Comparison of ENCODE assay signal across 15 cellular contexts in genomic region chr20:63982937-63983336, GRCh38. TPM values are rescaled to one million over a fixed set of nuclear protein-coding genes. Genes with fewer than 3 reads are reported as not detected.
DNase-seq lines count a peak whose midpoint lies in the region; ATAC-seq, FAIRE-seq and TF ChIP-seq lines count a peak whose summit lies in the region.
"Had no signal": no experiment of that assay in that cellular context is flagged by ENCODE, and none has a peak within 500 bp of the region (broad histone marks: within the 10 kb centered on the region; RNA-seq: fewer than 3 reads in every experiment).

No MANE protein-coding gene starts in this region.

- TF ChIP-seq RAD21 in HepG2 (CRISPR knock-in tag; IDR thresholded peaks at IDR 0.05): no peak

- H3K36me3 Mint-ChIP-seq in endothelial cell (ENCODE audit: low read depth, unreplicated experiment): peaks cover 27% of the 10 kb centered on the region

- FAIRE-seq in HepG2 (lab: Jason Lieb, UNC): no peak
- FAIRE-seq: kidney, TTC549 had no signal

- H3K27me3 ChIP-seq in HepG2 (ENCODE audit: control insufficient read depth in 1 of 2, insufficient read depth in 2 of 2, low read length in 2 of 2) (no peaks in the 10 kb centered on the region; a peak in 1 of 5 replicates), right lobe of liver (no peaks in the 10 kb centered on the region)
- H3K27me3 ChIP-seq: heart right ventricle had no signal

- WGBS in HepG2 (ENCODE audit: low lambda C conversion rate): 96% methylated on average over 14 of the region's 14 CpGs
- 81% methylated on average over 5 of the region's 14 CpGs for WGBS in right lobe of liver (ENCODE audit: insufficient coverage, low coverage, low lambda C conversion rate, missing lambda C conversion rate)

- POLR2A ChIA-PET in HepG2 (lab: Yijun Ruan, JAX): interaction anchor here (4.7 kb wide), 1 partner anchor 54 kb away, joined by 41 read pairs; the partner anchor contains the start of gene C20orf204

- H3K4me3 ChIP-seq in HepG2 (replicated peaks in 1 of 3; ENCODE audit: insufficient read depth in 1 of 3, low read depth in 2 of 3, low read length in 3 of 3) (no peak overlapping the region), right lobe of liver (no peak overlapping the region)
- H3K4me3 ChIP-seq: heart right ventricle, thoracic aorta had no signal

- H3K4me1 Mint-ChIP-seq in endothelial cell (ENCODE audit: unreplicated experiment): peaks cover 28% of the 10 kb centered on the region
- peaks cover 51% of the 10 kb centered on the region for H3K4me1 Mint-ChIP-seq in stimulated activated naive CD8-positive, alpha-beta T cell treated with anti-CD3 and anti-CD28 coated beads, Interleukin-15, amount 100 ng/mL, for 72 hours

- peaks cover 10% of the 10 kb centered on the region for H3K27me3 Mint-ChIP-seq in endothelial cell (ENCODE audit: unreplicated experiment)
- H3K27me3 Mint-ChIP-seq in stimulated activated naive CD8-positive, alpha-beta T cell treated with anti-CD3 and anti-CD28 coated beads, Interleukin-15, amount 100 ng/mL, for 72 hours: no peaks in the 10 kb centered on the region

- no peak overlapping the region for H3K27ac Mint-ChIP-seq in endothelial cell (ENCODE audit: unreplicated experiment)
- no peak overlapping the region for H3K27ac Mint-ChIP-seq in stimulated activated naive CD8-positive, alpha-beta T cell treated with anti-CD3 and anti-CD28 coated beads, Interleukin-15, amount 100 ng/mL, for 72 hours

- CTCF ChIA-PET in HepG2 (lab: Yijun Ruan, JAX; ENCODE audit: low intra/inter-chr PET ratio, low total read pairs): no interaction called here

- H2AFZ ChIP-seq in HepG2 (ENCODE audit: low read length): no peak overlapping the region

- no peak overlapping the region; the same call in 1 of the 2 replicates for H3K9ac ChIP-seq in HepG2 (ENCODE audit: insufficient read depth, low read depth, low read length)

- H3K4me2 ChIP-seq in HepG2 (ENCODE audit: low read depth, low read length): peak overlapping the region; percentile 99; the same call in 1 of the 2 replicates

- no peak for TF ChIP-seq POLR2A in HepG2 (IDR thresholded peaks at IDR 0.05; ENCODE audit: insufficient read depth in 1 of 2, low read depth in 2 of 2, low read length in 2 of 2)
- no peak for TF ChIP-seq POLR2A in right lobe of liver (IDR thresholded peaks at IDR 0.05)

- peaks cover 22 to 50% of the 10 kb centered on the region in 2 experiments for H3K36me3 ChIP-seq in HepG2 (replicated peaks in 1 of 2; ENCODE audit: control insufficient read depth in 1 of 2, insufficient read depth in 2 of 2, low read length in 2 of 2)
- H3K36me3 ChIP-seq in right lobe of liver: peaks cover 0 to 31% (median 8%) of the 10 kb centered on the region in 4 donors

- no peaks in the 10 kb centered on the region for H3K9me3 Mint-ChIP-seq in endothelial cell (ENCODE audit: unreplicated experiment)
- H3K9me3 Mint-ChIP-seq in stimulated activated naive CD8-positive, alpha-beta T cell treated with anti-CD3 and anti-CD28 coated beads, Interleukin-15, amount 100 ng/mL, for 72 hours: no peaks in the 10 kb centered on the region

- peaks cover 27% of the 10 kb centered on the region for H3K79me2 ChIP-seq in HepG2 (ENCODE audit: insufficient read depth, low read length)

- in situ Hi-C loops in HepG2 (cut with HindIII; ENCODE audit: extremely low pct_ligation_motif_present, low pct_unique_long_range_greater_than_20kb): loop anchor here (5.0 kb wide), 1 partner anchor 39 kb away; no protein-coding TSS in a partner anchor

- TF ChIP-seq CTCF in HepG2 (CRISPR knock-in tag; IDR thresholded peaks at IDR 0.05) (no peak), right lobe of liver (IDR thresholded peaks at IDR 0.05) (no peak), VCaP (conservative IDR thresholded peaks at IDR 0.05) (no peak), endothelial cell (IDR thresholded peaks at IDR 0.05; ENCODE audit: unreplicated experiment) (no peak)

- DNase-seq in HepG2 (ENCODE audit: low spot score) (no peak), right lobe of liver (no peak), endothelial cell (ENCODE audit: low spot score) (no peak)
- no peak for DNase-seq in stimulated activated naive CD8-positive, alpha-beta T cell treated with anti-CD3 and anti-CD28 coated beads, Interleukin-15, amount 100 ng/mL, for 72 hours
- DNase-seq: activated CD8-positive, alpha-beta memory T cell treated with anti-CD3 and anti-CD28 coated beads, Interleukin-2, amount 50 U/mL, for 48 hours; aorta; heart right ventricle; kidney; SHP77 treated with DMSO at 0.1 percent for 48 hours had no signal

- H3K4me1 ChIP-seq in HepG2 (ENCODE audit: insufficient read depth, low read length): peaks cover 34% of the 10 kb centered on the region
- peaks cover 0 to 23% (median 12%) of the 10 kb centered on the region in 4 donors for H3K4me1 ChIP-seq in right lobe of liver

- H3K4me3 Mint-ChIP-seq in endothelial cell (ENCODE audit: unreplicated experiment): peak overlapping the region; percentile 16
- H3K4me3 Mint-ChIP-seq in stimulated activated naive CD8-positive, alpha-beta T cell treated with anti-CD3 and anti-CD28 coated beads, Interleukin-15, amount 100 ng/mL, for 72 hours: peak overlapping the region; percentile 29 to 97

- no peak for ATAC-seq in HepG2
- ATAC-seq in right lobe of liver: no peak
- ATAC-seq in stimulated activated naive CD8-positive, alpha-beta T cell treated with anti-CD3 and anti-CD28 coated beads, Interleukin-15, amount 100 ng/mL, for 72 hours: no peak
- no peak for ATAC-seq in GM21390 (IDR thresholded peaks at IDR 0.05; ENCODE audit: unreplicated experiment)
- no peak for ATAC-seq in GM21526 (IDR thresholded peaks at IDR 0.05; ENCODE audit: low FRiP score, unreplicated experiment)
- ATAC-seq in GM19023 (IDR thresholded peaks at IDR 0.05; ENCODE audit: unreplicated experiment): no peak
- ATAC-seq: heart right ventricle had no signal

- TF ChIP-seq EP300 in HepG2 (IDR thresholded peaks at IDR 0.05; ENCODE audit: low read depth in 2 of 2, low read length in 2 of 2) (no peak), HepG2 (CRISPR knock-in tag; IDR thresholded peaks at IDR 0.05; ENCODE audit: borderline replicate concordance) (no peak)

- no peak overlapping the region for H3K27ac ChIP-seq in HepG2 (ENCODE audit: extremely low read length, insufficient read depth, low read length)
- H3K27ac ChIP-seq in right lobe of liver: no peak overlapping the region
- H3K27ac ChIP-seq in VCaP: peak overlapping the region; percentile 100; the same call in 1 of the 2 replicates
- H3K27ac ChIP-seq: heart right ventricle, thoracic aorta had no signal

- H3K9me3 ChIP-seq in HepG2 (ENCODE audit: low read length) (no peaks in the 10 kb centered on the region), right lobe of liver (no peaks in the 10 kb centered on the region)
- H3K9me3 ChIP-seq: heart right ventricle, thoracic aorta had no signal

- BruUV-seq in HepG2 (replicated peaks; lab: Mats Ljungman, UMichigan): no TSS peak

- intact Hi-C loops in HepG2 (cut with micrococcal nuclease; ENCODE audit: unreplicated experiment): no loop called here
- intact Hi-C loops in right lobe of liver (cut with DNase I): no loop called here

- H4K20me1 ChIP-seq in HepG2 (ENCODE audit: insufficient read depth, low read length): peaks cover 3% of the 10 kb centered on the region; the same call in 1 of the 2 replicates

RNA-seq across cellular contexts. Expression of gene PRPF6, which starts 2.0 kb away (rescaled TPM):
- total RNA-seq in HepG2 (2016; rRNA removed; fragmentation: Illumina TruSeq; extraction: Trizol): 101 and 127 TPM in 2 replicates
- 28.1 and 30.5 TPM in 2 replicates for total RNA-seq in HepG2 (2016; cell fraction: cytosol; rRNA removed; fragmentation: Illumina TruSeq; extraction: Trizol; ENCODE audit: low read depth)
- total RNA-seq in HepG2 (2016; cell fraction: insoluble cytoplasmic fraction; rRNA removed; fragmentation: Illumina TruSeq; extraction: Trizol): 101 and 116 TPM in 2 replicates
- total RNA-seq in HepG2 (2016; cell fraction: membrane; rRNA removed; fragmentation: Illumina TruSeq; extraction: Trizol): 51.1 and 54.9 TPM in 2 replicates
- total RNA-seq in HepG2 (2016; cell fraction: nucleus; rRNA removed; fragmentation: Illumina TruSeq; extraction: Trizol): 68.1 and 77.4 TPM in 2 replicates
- 63.7 and 65.3 TPM in 2 replicates for polyA plus RNA-seq in HepG2 (2011; rRNA removed)
- 58.9 and 67.6 TPM in 2 replicates for polyA plus RNA-seq in HepG2 (2011; cell fraction: cytosol; rRNA removed)
- 82.2 and 84.5 TPM in 2 replicates for polyA plus RNA-seq in HepG2 (2011; cell fraction: nucleus; rRNA removed)
- 79.5 and 80.7 TPM in 2 replicates for polyA plus RNA-seq in HepG2 (2012)
- polyA plus RNA-seq in HepG2 (2016; cell fraction: cytosol; fragmentation: Illumina TruSeq; extraction: Trizol; ENCODE audit: low read depth): 41.2 and 42.1 TPM in 2 replicates
- polyA plus RNA-seq in HepG2 (2016; cell fraction: insoluble cytoplasmic fraction; fragmentation: Illumina TruSeq; extraction: Trizol; ENCODE audit: low read depth): 130 and 149 TPM in 2 replicates
- polyA plus RNA-seq in HepG2 (2016; cell fraction: membrane; fragmentation: Illumina TruSeq; extraction: Trizol; ENCODE audit: low read depth): 56.1 and 60.4 TPM in 2 replicates
- polyA plus RNA-seq in HepG2 (2016; cell fraction: nucleus; fragmentation: Illumina TruSeq; extraction: Trizol; ENCODE audit: insufficient read depth, low read depth): 122 TPM in 2 replicates
- polyA minus RNA-seq in HepG2 (2011; rRNA and poly(A)+ RNA removed; ENCODE audit: low replicate concordance): 50.1 and 75.7 TPM in 2 replicates
- polyA minus RNA-seq in HepG2 (2011; cell fraction: cytosol; rRNA and poly(A)+ RNA removed): 46.1 and 51.9 TPM in 2 replicates
- polyA minus RNA-seq in HepG2 (2011; cell fraction: nucleus; rRNA and poly(A)+ RNA removed): 44.4 and 50.5 TPM in 2 replicates
- 10 to 100 TPM; 21.7 to 28.9 (median 24.4) TPM for total RNA-seq in right lobe of liver
- total RNA-seq in endothelial cell (ENCODE audit: unreplicated experiment): 73.4 TPM

RNA-seq across cellular contexts. Expression of gene SAMD10, which starts 3.5 kb away (rescaled TPM):
- total RNA-seq in HepG2 (2016; rRNA removed; fragmentation: Illumina TruSeq; extraction: Trizol): 5.1 and 6.1 TPM in 2 replicates
- total RNA-seq in HepG2 (2016; cell fraction: cytosol; rRNA removed; fragmentation: Illumina TruSeq; extraction: Trizol; ENCODE audit: low read depth): 3.8 and 3.9 TPM in 2 replicates
- total RNA-seq in HepG2 (2016; cell fraction: insoluble cytoplasmic fraction; rRNA removed; fragmentation: Illumina TruSeq; extraction: Trizol): 4.7 and 6.8 TPM in 2 replicates
- total RNA-seq in HepG2 (2016; cell fraction: membrane; rRNA removed; fragmentation: Illumina TruSeq; extraction: Trizol): 7.9 and 9.1 TPM in 2 replicates
- total RNA-seq in HepG2 (2016; cell fraction: nucleus; rRNA removed; fragmentation: Illumina TruSeq; extraction: Trizol): 5.9 and 6.0 TPM in 2 replicates
- polyA plus RNA-seq in HepG2 (2011; rRNA removed): 11.0 and 11.8 TPM in 2 replicates
- 5.2 and 8.8 TPM in 2 replicates for polyA plus RNA-seq in HepG2 (2011; cell fraction: cytosol; rRNA removed)
- 51.4 and 63.7 TPM in 2 replicates for polyA plus RNA-seq in HepG2 (2011; cell fraction: nucleus; rRNA removed)
- polyA plus RNA-seq in HepG2 (2012): 6.2 and 8.9 TPM in 2 replicates
- 8.7 and 9.1 TPM in 2 replicates for polyA plus RNA-seq in HepG2 (2016; cell fraction: cytosol; fragmentation: Illumina TruSeq; extraction: Trizol; ENCODE audit: low read depth)
- 8.4 and 12.7 TPM in 2 replicates for polyA plus RNA-seq in HepG2 (2016; cell fraction: insoluble cytoplasmic fraction; fragmentation: Illumina TruSeq; extraction: Trizol; ENCODE audit: low read depth)
- 15.2 and 15.4 TPM in 2 replicates for polyA plus RNA-seq in HepG2 (2016; cell fraction: membrane; fragmentation: Illumina TruSeq; extraction: Trizol; ENCODE audit: low read depth)
- 20.5 and 24.8 TPM in 2 replicates for polyA plus RNA-seq in HepG2 (2016; cell fraction: nucleus; fragmentation: Illumina TruSeq; extraction: Trizol; ENCODE audit: insufficient read depth, low read depth)
- polyA minus RNA-seq in HepG2 (2011; rRNA and poly(A)+ RNA removed; ENCODE audit: low replicate concordance): 3.7 and 5.9 TPM in 2 replicates
- 4.8 and 6.0 TPM in 2 replicates for polyA minus RNA-seq in HepG2 (2011; cell fraction: cytosol; rRNA and poly(A)+ RNA removed)
- polyA minus RNA-seq in HepG2 (2011; cell fraction: nucleus; rRNA and poly(A)+ RNA removed): 3.3 and 4.0 TPM in 2 replicates
- 1 to 10 TPM; 2.7 to 6.7 (median 3.5) TPM for total RNA-seq in right lobe of liver
- total RNA-seq in endothelial cell (ENCODE audit: unreplicated experiment): 5.0 TPM

RNA-seq across cellular contexts. Expression of gene ZNF512B, which starts 13.2 kb away (rescaled TPM):
- 22.0 and 30.6 TPM in 2 replicates for total RNA-seq in HepG2 (2016; rRNA removed; fragmentation: Illumina TruSeq; extraction: Trizol)
- 2.9 and 3.3 TPM in 2 replicates for total RNA-seq in HepG2 (2016; cell fraction: cytosol; rRNA removed; fragmentation: Illumina TruSeq; extraction: Trizol; ENCODE audit: low read depth)
- total RNA-seq in HepG2 (2016; cell fraction: insoluble cytoplasmic fraction; rRNA removed; fragmentation: Illumina TruSeq; extraction: Trizol): 19.4 and 31.9 TPM in 2 replicates
- 12.6 and 13.7 TPM in 2 replicates for total RNA-seq in HepG2 (2016; cell fraction: membrane; rRNA removed; fragmentation: Illumina TruSeq; extraction: Trizol)
- 28.0 and 32.8 TPM in 2 replicates for total RNA-seq in HepG2 (2016; cell fraction: nucleus; rRNA removed; fragmentation: Illumina TruSeq; extraction: Trizol)
- polyA plus RNA-seq in HepG2 (2011; rRNA removed): 11.5 and 16.4 TPM in 2 replicates
- 9.0 and 12.7 TPM in 2 replicates for polyA plus RNA-seq in HepG2 (2011; cell fraction: cytosol; rRNA removed)
- 106 and 141 TPM in 2 replicates for polyA plus RNA-seq in HepG2 (2011; cell fraction: nucleus; rRNA removed)
- 23.5 and 23.8 TPM in 2 replicates for polyA plus RNA-seq in HepG2 (2012)
- polyA plus RNA-seq in HepG2 (2016; cell fraction: cytosol; fragmentation: Illumina TruSeq; extraction: Trizol; ENCODE audit: low read depth): 2.1 and 2.2 TPM in 2 replicates
- polyA plus RNA-seq in HepG2 (2016; cell fraction: insoluble cytoplasmic fraction; fragmentation: Illumina TruSeq; extraction: Trizol; ENCODE audit: low read depth): 23.5 and 28.8 TPM in 2 replicates
- 8.1 and 9.6 TPM in 2 replicates for polyA plus RNA-seq in HepG2 (2016; cell fraction: membrane; fragmentation: Illumina TruSeq; extraction: Trizol; ENCODE audit: low read depth)
- polyA plus RNA-seq in HepG2 (2016; cell fraction: nucleus; fragmentation: Illumina TruSeq; extraction: Trizol; ENCODE audit: insufficient read depth, low read depth): 109 and 115 TPM in 2 replicates
- polyA minus RNA-seq in HepG2 (2011; rRNA and poly(A)+ RNA removed; ENCODE audit: low replicate concordance): 5.2 and 21.4 TPM in 2 replicates
- polyA minus RNA-seq in HepG2 (2011; cell fraction: cytosol; rRNA and poly(A)+ RNA removed): 14.0 and 14.8 TPM in 2 replicates
- 13.6 and 13.9 TPM in 2 replicates for polyA minus RNA-seq in HepG2 (2011; cell fraction: nucleus; rRNA and poly(A)+ RNA removed)
- 10 to 100 TPM; 10.8 to 16.8 (median 14.0) TPM for total RNA-seq in right lobe of liver
- 40.8 TPM for total RNA-seq in endothelial cell (ENCODE audit: unreplicated experiment)

RNA-seq across cellular contexts. Expression of gene UCKL1, which starts 26.7 kb away (rescaled TPM):
- total RNA-seq in HepG2 (2016; rRNA removed; fragmentation: Illumina TruSeq; extraction: Trizol) (48.0 and 50.2 TPM in 2 replicates), right lobe of liver (10 to 100 TPM; 13.1 to 28.5 (median 16.9) TPM), endothelial cell (ENCODE audit: unreplicated experiment) (40.1 TPM)
- total RNA-seq in HepG2 (2016; cell fraction: cytosol; rRNA removed; fragmentation: Illumina TruSeq; extraction: Trizol; ENCODE audit: low read depth): 15.0 and 16.7 TPM in 2 replicates
- 43.5 and 50.1 TPM in 2 replicates for total RNA-seq in HepG2 (2016; cell fraction: insoluble cytoplasmic fraction; rRNA removed; fragmentation: Illumina TruSeq; extraction: Trizol)
- 24.1 and 25.5 TPM in 2 replicates for total RNA-seq in HepG2 (2016; cell fraction: membrane; rRNA removed; fragmentation: Illumina TruSeq; extraction: Trizol)
- 48.6 and 53.0 TPM in 2 replicates for total RNA-seq in HepG2 (2016; cell fraction: nucleus; rRNA removed; fragmentation: Illumina TruSeq; extraction: Trizol)
- 126 and 168 TPM in 2 replicates for polyA plus RNA-seq in HepG2 (2011; rRNA removed)
- polyA plus RNA-seq in HepG2 (2011; cell fraction: cytosol; rRNA removed): 98.0 and 129 TPM in 2 replicates
- 680 and 852 TPM in 2 replicates for polyA plus RNA-seq in HepG2 (2011; cell fraction: nucleus; rRNA removed)
- 77.7 and 89.9 TPM in 2 replicates for polyA plus RNA-seq in HepG2 (2012)
- 10.6 and 11.6 TPM in 2 replicates for polyA plus RNA-seq in HepG2 (2016; cell fraction: cytosol; fragmentation: Illumina TruSeq; extraction: Trizol; ENCODE audit: low read depth)
- polyA plus RNA-seq in HepG2 (2016; cell fraction: insoluble cytoplasmic fraction; fragmentation: Illumina TruSeq; extraction: Trizol; ENCODE audit: low read depth): 45.9 and 52.5 TPM in 2 replicates
- polyA plus RNA-seq in HepG2 (2016; cell fraction: membrane; fragmentation: Illumina TruSeq; extraction: Trizol; ENCODE audit: low read depth): 15.4 and 15.7 TPM in 2 replicates
- 207 and 220 TPM in 2 replicates for polyA plus RNA-seq in HepG2 (2016; cell fraction: nucleus; fragmentation: Illumina TruSeq; extraction: Trizol; ENCODE audit: insufficient read depth, low read depth)
- 43.6 and 139 TPM in 2 replicates for polyA minus RNA-seq in HepG2 (2011; rRNA and poly(A)+ RNA removed; ENCODE audit: low replicate concordance)
- 37.0 and 42.5 TPM in 2 replicates for polyA minus RNA-seq in HepG2 (2011; cell fraction: cytosol; rRNA and poly(A)+ RNA removed)
- 80.1 and 85.5 TPM in 2 replicates for polyA minus RNA-seq in HepG2 (2011; cell fraction: nucleus; rRNA and poly(A)+ RNA removed)

RNA-seq across cellular contexts. Expression of gene C20orf204, which starts 53.0 kb away (rescaled TPM):
- total RNA-seq in HepG2 (2016; rRNA removed; fragmentation: Illumina TruSeq; extraction: Trizol) (36.8 and 80.0 TPM in 2 replicates), right lobe of liver (1 to 10 TPM in 1 of 6 experiments, under 1 TPM in 4, not detected in 1; 0.29 to 1.1 (median 0.44) TPM), endothelial cell (ENCODE audit: unreplicated experiment) (14.2 TPM)
- 48.6 and 61.3 TPM in 2 replicates for total RNA-seq in HepG2 (2016; cell fraction: cytosol; rRNA removed; fragmentation: Illumina TruSeq; extraction: Trizol; ENCODE audit: low read depth)
- total RNA-seq in HepG2 (2016; cell fraction: insoluble cytoplasmic fraction; rRNA removed; fragmentation: Illumina TruSeq; extraction: Trizol): 39.0 and 80.0 TPM in 2 replicates
- total RNA-seq in HepG2 (2016; cell fraction: membrane; rRNA removed; fragmentation: Illumina TruSeq; extraction: Trizol): 57.5 and 77.5 TPM in 2 replicates
- 68.2 and 72.7 TPM in 2 replicates for total RNA-seq in HepG2 (2016; cell fraction: nucleus; rRNA removed; fragmentation: Illumina TruSeq; extraction: Trizol)
- polyA plus RNA-seq in HepG2 (2011; rRNA removed): 22.1 and 27.2 TPM in 2 replicates
- 22.8 and 58.2 TPM in 2 replicates for polyA plus RNA-seq in HepG2 (2011; cell fraction: cytosol; rRNA removed)
- polyA plus RNA-seq in HepG2 (2011; cell fraction: nucleus; rRNA removed): 143 and 193 TPM in 2 replicates
- 13.4 and 16.2 TPM in 2 replicates for polyA plus RNA-seq in HepG2 (2012)
- polyA plus RNA-seq in HepG2 (2016; cell fraction: cytosol; fragmentation: Illumina TruSeq; extraction: Trizol; ENCODE audit: low read depth): 59.0 and 74.0 TPM in 2 replicates
- polyA plus RNA-seq in HepG2 (2016; cell fraction: insoluble cytoplasmic fraction; fragmentation: Illumina TruSeq; extraction: Trizol; ENCODE audit: low read depth): 48.7 and 49.5 TPM in 2 replicates
- 58.9 and 64.4 TPM in 2 replicates for polyA plus RNA-seq in HepG2 (2016; cell fraction: membrane; fragmentation: Illumina TruSeq; extraction: Trizol; ENCODE audit: low read depth)
- 152 and 164 TPM in 2 replicates for polyA plus RNA-seq in HepG2 (2016; cell fraction: nucleus; fragmentation: Illumina TruSeq; extraction: Trizol; ENCODE audit: insufficient read depth, low read depth)
- polyA minus RNA-seq in HepG2 (2011; rRNA and poly(A)+ RNA removed; ENCODE audit: low replicate concordance): 1.8 and 19.7 TPM in 2 replicates
- 15.0 and 21.9 TPM in 2 replicates for polyA minus RNA-seq in HepG2 (2011; cell fraction: cytosol; rRNA and poly(A)+ RNA removed)
- 21.8 and 31.2 TPM in 2 replicates for polyA minus RNA-seq in HepG2 (2011; cell fraction: nucleus; rRNA and poly(A)+ RNA removed)
